32 cellular contexts compared by ENCODE assay signal in the genomic region with DNA sequence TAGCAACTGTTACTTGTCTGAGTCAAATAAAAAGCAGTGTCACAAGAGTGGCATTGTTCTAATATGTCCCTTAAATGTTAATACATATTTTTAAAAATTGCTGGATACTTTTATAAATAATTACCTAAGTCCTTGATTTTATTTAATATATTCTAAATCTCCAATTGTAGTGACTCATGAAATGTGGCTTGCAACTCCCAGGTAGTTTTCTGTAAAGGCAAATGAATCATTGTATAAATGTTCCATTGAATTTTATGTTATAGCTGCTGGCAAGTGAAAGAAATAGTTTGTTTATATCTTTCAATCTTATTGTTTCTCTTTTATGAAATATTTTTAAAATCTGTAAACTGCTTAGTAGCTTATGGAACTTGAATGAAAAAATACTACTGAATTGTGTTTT. TPM values are rescaled to one million over a fixed set of nuclear protein-coding genes. Genes with fewer than 3 reads are reported as not detected.
"Had no signal": no experiment of that assay in that cellular context is flagged by ENCODE, and none has a peak within 500 bp of the region (broad histone marks: within the 10 kb centered on the region; RNA-seq: fewer than 3 reads in every experiment).

No MANE protein-coding gene starts in this region.

- FAIRE-seq: kidney had no signal

- H3K4me3 Mint-ChIP-seq: activated CD4-positive, alpha-beta memory T cell treated with anti-CD3 and anti-CD28 coated beads, Interleukin-2, amount 10 ng/mL, durations not matched to agents 7 days and 5 days; activated CD4-positive, alpha-beta T cell treated with anti-CD3 and anti-CD28 coated beads, Interleukin-2, amount 10 ng/mL, durations not matched to agents 7 days and 5 days; activated CD8-positive, alpha-beta memory T cell treated with anti-CD3 and anti-CD28 coated beads, Interleukin-2, amount 10 ng/mL, durations not matched to agents 7 days and 5 days; activated naive CD8-positive, alpha-beta T cell; memory B cell; naive thymus-derived CD4-positive, alpha-beta T cell; stimulated activated naive B cell treated with anti-CD40 and anti-IgM and Interleukin-4, amounts not matched to agents 10 μg/mL and 1 μg/mL and 100 μg/mL, for 72 hours; T-helper 1 cell treated with Interleukin-12 subunit alpha and Interleukin-12 subunit beta and Interleukin-4 antibody, amounts not matched to agents 30 μg/mL and 1 μg/mL, for 36 hours had no signal

- H3K9me3 ChIP-seq: body of pancreas, esophagus squamous epithelium, gastroesophageal sphincter, stomach, thyroid gland, upper lobe of left lung, vagina had no signal

- H3K9me3 Mint-ChIP-seq: activated CD4-positive, alpha-beta memory T cell treated with anti-CD3 and anti-CD28 coated beads, Interleukin-2, amount 10 ng/mL, durations not matched to agents 7 days and 5 days; activated CD4-positive, alpha-beta T cell treated with anti-CD3 and anti-CD28 coated beads, Interleukin-2, amount 10 ng/mL, durations not matched to agents 7 days and 5 days; memory B cell; naive thymus-derived CD4-positive, alpha-beta T cell; stimulated activated naive B cell treated with anti-CD40 and anti-IgM and Interleukin-4, amounts not matched to agents 10 μg/mL and 1 μg/mL and 100 μg/mL, for 72 hours; T-helper 1 cell treated with Interleukin-12 subunit alpha and Interleukin-12 subunit beta and Interleukin-4 antibody, amounts not matched to agents 30 μg/mL and 1 μg/mL, for 36 hours had no signal

- H3K27ac Mint-ChIP-seq: activated CD4-positive, alpha-beta memory T cell treated with anti-CD3 and anti-CD28 coated beads, Interleukin-2, amount 10 ng/mL, durations not matched to agents 7 days and 5 days; activated CD4-positive, alpha-beta T cell treated with anti-CD3 and anti-CD28 coated beads, Interleukin-2, amount 10 ng/mL, durations not matched to agents 7 days and 5 days; activated CD8-positive, alpha-beta memory T cell treated with anti-CD3 and anti-CD28 coated beads, Interleukin-2, amount 10 ng/mL, durations not matched to agents 7 days and 5 days; activated naive CD8-positive, alpha-beta T cell; memory B cell; naive thymus-derived CD4-positive, alpha-beta T cell; stimulated activated naive B cell treated with anti-CD40 and anti-IgM and Interleukin-4, amounts not matched to agents 10 μg/mL and 1 μg/mL and 100 μg/mL, for 72 hours; T-helper 1 cell treated with Interleukin-12 subunit alpha and Interleukin-12 subunit beta and Interleukin-4 antibody, amounts not matched to agents 30 μg/mL and 1 μg/mL, for 36 hours had no signal

- H3K79me2 ChIP-seq: hepatocyte had no signal

- H3K36me3 Mint-ChIP-seq: activated CD8-positive, alpha-beta memory T cell treated with anti-CD3 and anti-CD28 coated beads, Interleukin-2, amount 10 ng/mL, durations not matched to agents 7 days and 5 days; memory B cell; stimulated activated naive B cell treated with anti-CD40 and anti-IgM and Interleukin-4, amounts not matched to agents 10 μg/mL and 1 μg/mL and 100 μg/mL, for 72 hours had no signal

- H3K4me1 Mint-ChIP-seq: activated CD4-positive, alpha-beta memory T cell treated with anti-CD3 and anti-CD28 coated beads, Interleukin-2, amount 10 ng/mL, durations not matched to agents 7 days and 5 days; activated CD4-positive, alpha-beta T cell treated with anti-CD3 and anti-CD28 coated beads, Interleukin-2, amount 10 ng/mL, durations not matched to agents 7 days and 5 days; activated CD8-positive, alpha-beta memory T cell treated with anti-CD3 and anti-CD28 coated beads, Interleukin-2, amount 10 ng/mL, durations not matched to agents 7 days and 5 days; naive thymus-derived CD4-positive, alpha-beta T cell; stimulated activated naive B cell treated with anti-CD40 and anti-IgM and Interleukin-4, amounts not matched to agents 10 μg/mL and 1 μg/mL and 100 μg/mL, for 72 hours had no signal

- H3K36me3 ChIP-seq: thyroid gland, vagina had no signal

- H3K27me3 ChIP-seq: body of pancreas, dorsolateral prefrontal cortex, esophagus squamous epithelium, gastroesophageal sphincter, hepatocyte, stomach, thyroid gland, upper lobe of left lung, vagina had no signal

- ATAC-seq: activated CD8-positive, alpha-beta memory T cell treated with anti-CD3 and anti-CD28 coated beads, Interleukin-2, amount 10 ng/mL, durations not matched to agents 7 days and 5 days; body of pancreas; gastroesophageal sphincter; naive thymus-derived CD4-positive, alpha-beta T cell; right cardiac atrium; stimulated activated naive B cell treated with anti-CD40 and anti-IgM and Interleukin-4, amounts not matched to agents 10 μg/mL and 1 μg/mL and 100 μg/mL, for 72 hours had no signal

- H3K27ac ChIP-seq: body of pancreas, coronary artery, epithelial cell of prostate, esophagus squamous epithelium, gastroesophageal sphincter, hepatocyte, stomach, thyroid gland had no signal

- H3K4me2 ChIP-seq: hepatocyte had no signal

- H2AFZ ChIP-seq: hepatocyte had no signal

- H3K4me1 ChIP-seq: body of pancreas, esophagus squamous epithelium, stomach, thyroid gland, vagina had no signal

- H3K4me3 ChIP-seq: body of pancreas, coronary artery, dorsolateral prefrontal cortex, esophagus squamous epithelium, gastroesophageal sphincter, hepatocyte, stomach, thyroid gland, upper lobe of left lung, vagina had no signal

- DNase-seq: activated CD4-positive, alpha-beta memory T cell treated with anti-CD3 and anti-CD28 coated beads, Interleukin-2, amount 10 ng/mL, durations not matched to agents 7 days and 5 days; activated CD4-positive, alpha-beta T cell treated with anti-CD3 and anti-CD28 coated beads for 1 hour; activated CD4-positive, alpha-beta T cell treated with anti-CD3 and anti-CD28 coated beads, Interleukin-2, amount 10 ng/mL, durations not matched to agents 7 days and 5 days; activated CD8-positive, alpha-beta memory T cell treated with anti-CD3 and anti-CD28 coated beads, Interleukin-2, amount 10 ng/mL, durations not matched to agents 7 days and 5 days; activated effector memory CD4-positive, alpha-beta T cell treated with Interleukin-2 at 50 U/mL for 16 hours; activated naive CD4-positive, alpha-beta T cell treated with Interleukin-2 at 50 U/mL for 16 hours; anterior cingulate cortex; body of pancreas; dorsolateral prefrontal cortex; effector memory CD4-positive, alpha-beta T cell; esophagus squamous epithelium; kidney; midbrain; naive thymus-derived CD4-positive, alpha-beta T cell; occipital lobe; right cardiac atrium; stimulated activated CD4-positive, alpha-beta T cell treated with anti-CD3 and anti-CD28 coated beads, Interleukin-15, amount 100 ng/mL, for 24 hours; stimulated activated CD4-positive, alpha-beta T cell treated with anti-CD3 and anti-CD28 coated beads, Interleukin-2, amount 100 ng/mL, for 24 hours; stimulated activated naive B cell treated with anti-CD40 and anti-IgM and Interleukin-4, amounts not matched to agents 10 μg/mL and 1 μg/mL and 100 μg/mL, for 72 hours; stomach; T-helper 9 cell; thyroid gland; upper lobe of left lung had no signal

RNA-seq across cellular contexts. Expression of gene C1GALT1C1L, which starts 32.7 kb away (rescaled TPM):
- total RNA-seq: activated CD4-positive, alpha-beta memory T cell treated with anti-CD3 and anti-CD28 coated beads, Interleukin-2, amount 10 ng/mL, durations not matched to agents 7 days and 5 days; activated CD4-positive, alpha-beta T cell treated with anti-CD3 and anti-CD28 coated beads, Interleukin-2, amount 10 ng/mL, durations not matched to agents 7 days and 5 days; naive thymus-derived CD4-positive, alpha-beta T cell; occipital lobe had no signal
- polyA plus RNA-seq: hepatocyte; naive thymus-derived CD4-positive, alpha-beta T cell; neural cell had no signal
